27 cellular contexts compared by ENCODE assay signal in genomic region chr2:191272064-191272463, GRCh38.
"Had no signal": no experiment of that assay in that cellular context is flagged by ENCODE, and none has a peak within 500 bp of the region (broad histone marks: within the 10 kb centered on the region; RNA-seq: fewer than 3 reads in every experiment).

No MANE protein-coding gene starts in this region.

- H3K9me3 ChIP-seq: Peyer's patch had no signal

- H3K4me3 ChIP-seq: K562, Peyer's patch had no signal

- H3K9me3 Mint-ChIP-seq: activated B cell treated with CpG ODN at 0.5 μM for 24 hours; activated naive CD4-positive, alpha-beta T cell treated with anti-CD3 and anti-CD28 coated beads, Interleukin-2, amount 50 U/mL, for 72 hours; activated naive CD8-positive, alpha-beta T cell treated with anti-CD3 and anti-CD28 coated beads, Interleukin-2, amount 50 U/mL, for 24 hours; activated T-cell treated with anti-CD3 and anti-CD28 coated beads, Interleukin-2, amount 50 U/mL, for 4 hours had no signal

- H3K4me1 Mint-ChIP-seq: activated CD4-positive, alpha-beta T cell treated with anti-CD3 and anti-CD28 coated beads, Interleukin-2, amount 10 ng/mL, durations not matched to agents 24 days and 14 days; activated CD8-positive, alpha-beta memory T cell treated with anti-CD3 and anti-CD28 coated beads, Interleukin-2, amount 10 ng/mL, durations not matched to agents 7 days and 5 days had no signal

- ATAC-seq: activated CD8-positive, alpha-beta memory T cell treated with anti-CD3 and anti-CD28 coated beads, Interleukin-2, amount 10 ng/mL, durations not matched to agents 7 days and 5 days; activated naive CD4-positive, alpha-beta T cell treated with anti-CD3 and anti-CD28 coated beads, Interleukin-2, amount 50 U/mL, for 72 hours; activated naive CD8-positive, alpha-beta T cell treated with anti-CD3 and anti-CD28 coated beads, Interleukin-2, amount 50 U/mL, for 24 hours; activated T-cell treated with anti-CD3 and anti-CD28 coated beads, Interleukin-2, amount 50 U/mL, for 4 hours; K562 had no signal

- H3K27me3 Mint-ChIP-seq: activated B cell treated with CpG ODN at 0.5 μM for 24 hours had no signal

- H3K4me3 Mint-ChIP-seq: activated B cell treated with CpG ODN at 0.5 μM for 24 hours; activated CD4-positive, alpha-beta T cell treated with anti-CD3 and anti-CD28 coated beads, Interleukin-2, amount 10 ng/mL, durations not matched to agents 24 days and 14 days; activated CD8-positive, alpha-beta memory T cell treated with anti-CD3 and anti-CD28 coated beads, Interleukin-2, amount 10 ng/mL, durations not matched to agents 7 days and 5 days; activated naive CD8-positive, alpha-beta T cell treated with anti-CD3 and anti-CD28 coated beads, Interleukin-2, amount 50 U/mL, for 24 hours; activated T-cell treated with anti-CD3 and anti-CD28 coated beads, Interleukin-2, amount 50 U/mL, for 4 hours had no signal

- DNase-seq: activated B cell treated with CpG ODN at 0.5 μM for 24 hours; activated CD4-positive, alpha-beta T cell treated with anti-CD3 and anti-CD28 coated beads for 1 hour; activated CD4-positive, alpha-beta T cell treated with anti-CD3 and anti-CD28 coated beads, Interleukin-2, amount 10 ng/mL, durations not matched to agents 24 days and 14 days; activated CD4-positive, alpha-beta T cell treated with anti-CD3 and anti-CD28 coated beads, Interleukin-2, amount 50 U/mL, for 48 hours; activated CD8-positive, alpha-beta memory T cell treated with anti-CD3 and anti-CD28 coated beads, Interleukin-2, amount 10 ng/mL, durations not matched to agents 7 days and 5 days; activated effector memory CD4-positive, alpha-beta T cell treated with anti-CD3 and anti-CD28 coated beads, Interleukin-2, amount 50 U/mL, for 16 hours; activated naive CD4-positive, alpha-beta T cell treated with Interleukin-2 at 50 U/mL for 16 hours; activated naive CD8-positive, alpha-beta T cell treated with anti-CD3 and anti-CD28 coated beads, Interleukin-2, amount 50 U/mL, for 24 hours; activated T-cell treated with anti-CD3 and anti-CD28 coated beads, Interleukin-2, amount 50 U/mL, for 4 hours; amniotic stem cell; brain microvascular endothelial cell; Karpas-422; MM.1S; NCI-H1105 treated with DMSO at 0.1 percent for 48 hours; NCI-H1930; NCI-H2171; NCI-H2227 treated with DMSO at 0.1 percent for 48 hours; NCI-H446 treated with DMSO at 0.1 percent for 48 hours; NCI-H524 treated with DMSO at 0.1 percent for 48 hours; NCI-H748 treated with DMSO at 0.1 percent for 48 hours; Peyer's patch; SHP77 treated with DMSO at 0.1 percent for 48 hours; T-helper 2 cell; T1000 had no signal

- H3K27me3 ChIP-seq: brain microvascular endothelial cell, Peyer's patch had no signal

- H3K36me3 Mint-ChIP-seq: activated naive CD4-positive, alpha-beta T cell treated with anti-CD3 and anti-CD28 coated beads, Interleukin-2, amount 50 U/mL, for 72 hours had no signal

- H3K36me3 ChIP-seq: brain microvascular endothelial cell, Peyer's patch had no signal

- H3K27ac ChIP-seq: brain microvascular endothelial cell, Peyer's patch, RWPE1 had no signal

- H3K27ac Mint-ChIP-seq: activated B cell treated with CpG ODN at 0.5 μM for 24 hours; activated CD4-positive, alpha-beta T cell treated with anti-CD3 and anti-CD28 coated beads, Interleukin-2, amount 10 ng/mL, durations not matched to agents 24 days and 14 days; activated CD8-positive, alpha-beta memory T cell treated with anti-CD3 and anti-CD28 coated beads, Interleukin-2, amount 10 ng/mL, durations not matched to agents 7 days and 5 days; activated naive CD4-positive, alpha-beta T cell treated with anti-CD3 and anti-CD28 coated beads, Interleukin-2, amount 50 U/mL, for 72 hours; activated naive CD8-positive, alpha-beta T cell treated with anti-CD3 and anti-CD28 coated beads, Interleukin-2, amount 50 U/mL, for 24 hours had no signal
